ENCODE assay signal across 19 cellular contexts in the genomic region with DNA sequence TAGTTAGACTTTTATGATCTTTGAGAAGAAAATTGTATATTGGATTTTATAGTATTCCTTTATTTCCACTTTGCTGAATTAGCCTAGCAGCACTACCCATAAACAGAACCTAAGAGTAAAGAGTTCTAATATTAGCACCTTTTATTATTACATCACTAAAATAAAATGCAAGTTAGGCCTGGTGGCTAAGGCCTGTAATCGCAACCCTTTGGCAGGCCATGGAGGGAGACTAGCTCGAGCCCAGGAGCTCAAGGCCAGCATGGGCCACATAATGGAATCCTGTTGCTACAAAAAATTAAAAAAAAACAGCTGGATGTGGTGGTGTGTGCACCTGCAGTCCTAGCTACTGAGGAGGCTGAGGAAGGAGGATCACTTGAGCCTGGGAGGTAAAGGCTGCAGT.
A peak's percentile ranks its signal among the peaks of the same experiment; 100 is the strongest.
DNase-seq lines count a peak whose midpoint lies in the region; ATAC-seq, FAIRE-seq and TF ChIP-seq lines count a peak whose summit lies in the region.
"Had no signal": no experiment of that assay in that cellular context is flagged by ENCODE, and none has a peak within 500 bp of the region (broad histone marks: within the 10 kb centered on the region; RNA-seq: fewer than 3 reads in every experiment).

No MANE protein-coding gene starts in this region.

- FAIRE-seq in HepG2 (lab: Jason Lieb, UNC) = no peak
- FAIRE-seq: A204.1, G401.6, GM19239 had no signal

- no peak for TF ChIP-seq RAD21 in HepG2 (CRISPR knock-in tag; IDR thresholded peaks at IDR 0.05)

- H3K79me2 ChIP-seq in HepG2 (ENCODE audit: insufficient read depth, low read length) = no peaks in the 10 kb centered on the region

- intact Hi-C loops in HepG2 (cut with micrococcal nuclease; ENCODE audit: unreplicated experiment) = no loop called here
- intact Hi-C loops in right lobe of liver (cut with DNase I) = no loop called here
- intact Hi-C loops in body of pancreas (cut with DNase I) = no loop called here
- intact Hi-C loops in aorta (cut with DNase I) = no loop called here

- TF ChIP-seq CTCF in HepG2 (CRISPR knock-in tag; IDR thresholded peaks at IDR 0.05) (no peak), right lobe of liver (IDR thresholded peaks at IDR 0.05) (no peak), body of pancreas (IDR thresholded peaks at IDR 0.05) (peak in 2 of 7 experiments; percentile 10 to 14)

- ATAC-seq in HepG2 (peak; percentile 49; the same call in 1 of the 3 replicates), right lobe of liver (no peak), body of pancreas (peak; percentile 33), HG03139 (IDR thresholded peaks at IDR 0.05; ENCODE audit: unreplicated experiment) (no peak), aorta (ENCODE audit: low FRiP score) (no peak), HG02884 (IDR thresholded peaks at IDR 0.05; ENCODE audit: unreplicated experiment) (no peak)

- H3K4me3 ChIP-seq in HepG2 (replicated peaks in 1 of 3; ENCODE audit: insufficient read depth in 1 of 3, low read depth in 2 of 3, low read length in 3 of 3) (no peak overlapping the region), right lobe of liver (no peak overlapping the region), body of pancreas (no peak overlapping the region), aorta (ENCODE audit: low read length in 2 of 2) (no peak overlapping the region)
- H3K4me3 ChIP-seq: HAP-1 had no signal

- H4K20me1 ChIP-seq in HepG2 (ENCODE audit: insufficient read depth, low read length) = no peaks in the 10 kb centered on the region

- H3K4me2 ChIP-seq in HepG2 (ENCODE audit: low read depth, low read length) = no peak overlapping the region

- no TSS peak for BruUV-seq in HepG2 (replicated peaks; lab: Mats Ljungman, UMichigan)

- in situ Hi-C loops in HepG2 (cut with HindIII; ENCODE audit: extremely low pct_ligation_motif_present, low pct_unique_long_range_greater_than_20kb) = no loop called here

- CTCF ChIA-PET in HepG2 (lab: Yijun Ruan, JAX; ENCODE audit: low intra/inter-chr PET ratio, low total read pairs) = no interaction called here

- H3K27ac ChIP-seq in HepG2 (ENCODE audit: extremely low read length, insufficient read depth, low read length) = no peak overlapping the region
- no peak overlapping the region for H3K27ac ChIP-seq in right lobe of liver
- no peak overlapping the region for H3K27ac ChIP-seq in body of pancreas
- H3K27ac ChIP-seq in aorta (ENCODE audit: low read depth in 1 of 2, low read length in 2 of 2) = no peak overlapping the region

- DNase-seq in HepG2 (ENCODE audit: low spot score) (no peak), right lobe of liver (no peak), body of pancreas (peak in 1 of 4 donors; percentile 7), iPS-NIHi11 (ENCODE audit: low spot score) (peak; percentile 9), RKO (ENCODE audit: low spot score) (no peak), aorta (no peak)
- DNase-seq: Caco-2, KG1, NCI-H1092 treated with DMSO at 0.1 percent for 48 hours, NCI-H1694, NCI-H2107, NCI-H226, NCI-H526 had no signal

- H2AFZ ChIP-seq in HepG2 (ENCODE audit: low read length) = no peak overlapping the region

- H3K9ac ChIP-seq in HepG2 (ENCODE audit: insufficient read depth, low read depth, low read length) = no peak overlapping the region

- POLR2A ChIA-PET in HepG2 (lab: Yijun Ruan, JAX) = no interaction called here

- H3K36me3 ChIP-seq in HepG2 (replicated peaks in 1 of 2; ENCODE audit: control insufficient read depth in 1 of 2, insufficient read depth in 2 of 2, low read length in 2 of 2) (no peaks in the 10 kb centered on the region), right lobe of liver (no peaks in the 10 kb centered on the region), body of pancreas (replicated peaks in 1 of 2; ENCODE audit: insufficient read depth in 1 of 2, low read depth in 2 of 2) (no peaks in the 10 kb centered on the region), aorta (ENCODE audit: control insufficient read depth in 1 of 2, insufficient read depth in 2 of 2, low read length in 1 of 2) (no peaks in the 10 kb centered on the region)
- H3K36me3 ChIP-seq: HAP-1 had no signal

- H3K27me3 ChIP-seq in HepG2 (ENCODE audit: control insufficient read depth in 1 of 2, insufficient read depth in 2 of 2, low read length in 2 of 2) = no peaks in the 10 kb centered on the region
- H3K27me3 ChIP-seq in right lobe of liver = no peaks in the 10 kb centered on the region
- no peaks in the 10 kb centered on the region for H3K27me3 ChIP-seq in body of pancreas
- H3K27me3 ChIP-seq in aorta (ENCODE audit: control insufficient read depth in 1 of 2, insufficient read depth in 2 of 2, low read length in 1 of 2) = no peaks in the 10 kb centered on the region

- TF ChIP-seq EP300 in HepG2 (IDR thresholded peaks at IDR 0.05; ENCODE audit: low read depth in 2 of 2, low read length in 2 of 2) = no peak
- TF ChIP-seq EP300 in HepG2 (CRISPR knock-in tag; IDR thresholded peaks at IDR 0.05; ENCODE audit: borderline replicate concordance) = no peak

- H3K9me3 ChIP-seq in HepG2 (ENCODE audit: low read length) (no peaks in the 10 kb centered on the region), right lobe of liver (no peaks in the 10 kb centered on the region), body of pancreas (no peaks in the 10 kb centered on the region), aorta (ENCODE audit: control insufficient read depth, low read length) (no peaks in the 10 kb centered on the region)
- H3K9me3 ChIP-seq: Caco-2, HAP-1 had no signal

- TF ChIP-seq POLR2A in HepG2 (IDR thresholded peaks at IDR 0.05; ENCODE audit: insufficient read depth in 1 of 2, low read depth in 2 of 2, low read length in 2 of 2) = no peak
- TF ChIP-seq POLR2A in right lobe of liver (IDR thresholded peaks at IDR 0.05) = no peak
- no peak for TF ChIP-seq POLR2A in body of pancreas (IDR thresholded peaks at IDR 0.05)

- WGBS in HepG2 (ENCODE audit: low lambda C conversion rate) = 25% methylated on average over 2 of the region's 2 CpGs
- WGBS in right lobe of liver (ENCODE audit: insufficient coverage, low coverage, low lambda C conversion rate, missing lambda C conversion rate) = 41% methylated on average over 2 of the region's 2 CpGs
- whole genome bisulfite sequencing in body of pancreas, 2 donors = 74 to 78% methylated on average over 2 of the region's 2 CpGs
- 6 to 9% methylated on average over 2 of the region's 2 CpGs for WGBS in aorta, 2 donors

- H3K4me1 ChIP-seq in HepG2 (ENCODE audit: insufficient read depth, low read length) = no peaks in the 10 kb centered on the region
- H3K4me1 ChIP-seq in right lobe of liver = no peaks in the 10 kb centered on the region
- H3K4me1 ChIP-seq in body of pancreas = no peaks in the 10 kb centered on the region
- H3K4me1 ChIP-seq in aorta (ENCODE audit: control insufficient read depth in 1 of 2, insufficient read depth in 2 of 2, low read length in 2 of 2) = no peaks in the 10 kb centered on the region
- H3K4me1 ChIP-seq: Caco-2, HAP-1 had no signal

TF ChIP-seq in HepG2, 621 proteins besides CTCF, POLR2A, EP300 and RAD21:
- no peak for TF ChIP-seq ZNF598 (CRISPR knock-in tag; IDR thresholded peaks at IDR 0.05; ENCODE audit: borderline replicate concordance)
- TF ChIP-seq RFXANK (CRISPR knock-in tag; IDR thresholded peaks at IDR 0.05) = no peak
- no peak for TF ChIP-seq CBX1 (IDR thresholded peaks at IDR 0.05; ENCODE audit: low read depth)
- no peak for TF ChIP-seq ZNF354B (CRISPR knock-in tag; IDR thresholded peaks at IDR 0.05)
- TF ChIP-seq ZNF747 (CRISPR knock-in tag; IDR thresholded peaks at IDR 0.05; ENCODE audit: borderline replicate concordance) = no peak
- no peak for TF ChIP-seq KDM4B (CRISPR knock-in tag; IDR thresholded peaks at IDR 0.05)
- no peak for TF ChIP-seq BRCA1 (CRISPR knock-in tag; IDR thresholded peaks at IDR 0.05)
- TF ChIP-seq SNAI1 (CRISPR knock-in tag; IDR thresholded peaks at IDR 0.05; ENCODE audit: borderline replicate concordance) = no peak
- TF ChIP-seq ZNF570 (CRISPR knock-in tag; IDR thresholded peaks at IDR 0.05; ENCODE audit: borderline replicate concordance) = no peak
- TF ChIP-seq ZKSCAN1 (IDR thresholded peaks at IDR 0.05; ENCODE audit: low read length) = no peak
- TF ChIP-seq, protein P1, sequence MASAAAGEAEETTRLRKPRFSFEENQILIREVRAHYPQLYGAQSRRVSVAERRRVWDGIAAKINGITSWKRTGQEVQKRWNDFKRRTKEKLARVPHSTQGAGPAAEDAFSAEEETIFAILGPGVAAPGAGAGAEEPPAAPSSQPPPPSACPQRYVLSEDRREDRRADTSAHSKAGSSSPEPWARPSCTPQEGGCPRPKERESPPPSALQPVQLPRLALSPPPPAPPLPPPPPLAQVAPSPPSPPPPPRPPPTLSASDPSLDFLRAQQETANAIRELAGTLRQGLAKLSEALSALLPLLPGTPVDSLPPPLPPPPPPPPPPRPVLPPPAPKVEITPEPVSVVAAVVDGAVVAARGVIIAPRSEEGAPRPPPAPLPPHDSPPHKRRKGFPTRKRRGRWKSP (CRISPR knock-in tag; IDR thresholded peaks at IDR 0.05) = no peak
- TF ChIP-seq ZNF777 (CRISPR knock-in tag; IDR thresholded peaks at IDR 0.05) = no peak
- no peak for TF ChIP-seq ZBTB34 (CRISPR knock-in tag; IDR thresholded peaks at IDR 0.05)

Comparison
In these comparisons a context has a peak if more than half of its experiments do, and no peak if none do; other contexts are left out.
1. ATAC-seq: peak in HepG2 (single experiment) and body of pancreas (single experiment); none in right lobe of liver (0 of 4), HG03139 (single experiment), aorta (single experiment) and HG02884 (single experiment).